In genomic region chr1:156897078-156897825, GRCh38 we compare ENCODE assay signal across 9 cellular contexts. TPM values are rescaled to one million over a fixed set of nuclear protein-coding genes. Genes with fewer than 3 reads are reported as not detected.
A peak's percentile ranks its signal among the peaks of the same experiment; 100 is the strongest.
DNase-seq lines count a peak whose midpoint lies in the region; ATAC-seq and TF ChIP-seq lines count a peak whose summit lies in the region.
"Had no signal": no experiment of that assay in that cellular context is flagged by ENCODE, and none has a peak within 500 bp of the region (broad histone marks: within the 10 kb centered on the region; RNA-seq: fewer than 3 reads in every experiment).

No MANE protein-coding gene starts in this region.

- intact Hi-C loops in activated T-helper 1 cell treated with anti-CD3 and anti-CD28 coated beads, Interleukin-12 subunit alpha, Interleukin-12 subunit beta, Interleukin-2, Interleukin-4 antibody, amounts not matched to agents 30 ng/mL and 10 ng/mL and 1 ng/mL, durations not matched to agents 14 hours and 24 hours and 36 hours (cut with micrococcal nuclease), result no loop called here

- H3K4me2 ChIP-seq in skeletal muscle satellite cell (ENCODE audit: low read length), result peak overlapping the region; percentile 68

- H3K9me3 Mint-ChIP-seq in activated T-helper 1 cell treated with anti-CD3 and anti-CD28 coated beads, Interleukin-12 subunit alpha, Interleukin-12 subunit beta, Interleukin-2, Interleukin-4 antibody, amounts not matched to agents 30 ng/mL and 10 ng/mL and 1 ng/mL, durations not matched to agents 14 hours and 24 hours and 36 hours, result no peaks in the 10 kb centered on the region

- H3K27ac ChIP-seq in RWPE2 (ENCODE audit: poor library complexity, severe bottlenecking), result peak overlapping the region; percentile 97

- H3K27me3 ChIP-seq in RWPE2 (ENCODE audit: insufficient read depth, poor library complexity, severe bottlenecking) (no peaks in the 10 kb centered on the region), skeletal muscle satellite cell (ENCODE audit: control insufficient read depth, insufficient read depth, low read length) (peaks cover 11% of the 10 kb centered on the region)

- H3K36me3 ChIP-seq in RWPE2 (ENCODE audit: low read depth), result no peaks in the 10 kb centered on the region
- H3K36me3 ChIP-seq in skeletal muscle satellite cell (ENCODE audit: insufficient read depth, low read length), result no peaks in the 10 kb centered on the region

- no peak overlapping the region for H3K27ac Mint-ChIP-seq in activated T-helper 1 cell treated with anti-CD3 and anti-CD28 coated beads, Interleukin-12 subunit alpha, Interleukin-12 subunit beta, Interleukin-2, Interleukin-4 antibody, amounts not matched to agents 30 ng/mL and 10 ng/mL and 1 ng/mL, durations not matched to agents 14 hours and 24 hours and 36 hours
- H3K27ac Mint-ChIP-seq: activated naive CD8-positive, alpha-beta T cell had no signal

- peaks cover 6% of the 10 kb centered on the region for H3K4me1 Mint-ChIP-seq in activated T-helper 1 cell treated with anti-CD3 and anti-CD28 coated beads, Interleukin-12 subunit alpha, Interleukin-12 subunit beta, Interleukin-2, Interleukin-4 antibody, amounts not matched to agents 30 ng/mL and 10 ng/mL and 1 ng/mL, durations not matched to agents 14 hours and 24 hours and 36 hours (ENCODE audit: low read depth)

- H3K4me3 ChIP-seq in RWPE2 (ENCODE audit: severe bottlenecking) (no peak overlapping the region), fibroblast of pulmonary artery (replicated peaks; ENCODE audit: low read depth, low read length) (peak overlapping the region; percentile 24), skeletal muscle satellite cell (ENCODE audit: low read length) (peak overlapping the region; percentile 30)

- peaks cover 35% of the 10 kb centered on the region for H3K4me1 ChIP-seq in RWPE2 (ENCODE audit: insufficient read depth, poor library complexity, severe bottlenecking)
- H3K4me1 ChIP-seq in skeletal muscle satellite cell (ENCODE audit: control insufficient read depth, insufficient read depth, low read length), result peaks cover 34% of the 10 kb centered on the region

- no peaks in the 10 kb centered on the region for H3K9me3 ChIP-seq in RWPE2 (ENCODE audit: severe bottlenecking)
- no peaks in the 10 kb centered on the region for H3K9me3 ChIP-seq in skeletal muscle satellite cell (replicated peaks; ENCODE audit: low read length)

- H3K27me3 Mint-ChIP-seq in activated T-helper 1 cell treated with anti-CD3 and anti-CD28 coated beads, Interleukin-12 subunit alpha, Interleukin-12 subunit beta, Interleukin-2, Interleukin-4 antibody, amounts not matched to agents 30 ng/mL and 10 ng/mL and 1 ng/mL, durations not matched to agents 14 hours and 24 hours and 36 hours (ENCODE audit: insufficient read depth), result peaks cover 38% of the 10 kb centered on the region

- DNase-seq in GM03348 (ENCODE audit: low spot score) (peak; percentile 86), RWPE2 (ENCODE audit: low spot score) (no peak), fibroblast of pulmonary artery (ENCODE audit: low read depth) (peak; percentile 57), superior temporal gyrus (ENCODE audit: extremely low spot score) (no peak)
- no peak for DNase-seq in activated effector memory CD4-positive, alpha-beta T cell treated with Interleukin-2 at 50 U/mL for 16 hours
- DNase-seq in activated T-helper 1 cell treated with anti-CD3 and anti-CD28 coated beads, Interleukin-12 subunit alpha, Interleukin-12 subunit beta, Interleukin-2, Interleukin-4 antibody, amounts not matched to agents 30 ng/mL and 10 ng/mL and 1 ng/mL, durations not matched to agents 14 hours and 24 hours and 36 hours (ENCODE audit: low spot score), result no peak
- DNase-seq in stimulated activated CD4-positive, alpha-beta T cell treated with anti-CD3 and anti-CD28 coated beads, Interleukin-4, amount 100 ng/mL, for 24 hours, result no peak

- H3K9ac ChIP-seq in skeletal muscle satellite cell (ENCODE audit: low read depth, low read length), result peak overlapping the region; percentile 29

- peak; percentile 46 for ATAC-seq in RWPE2 (ENCODE audit: low read depth)

- no peak overlapping the region for H3K4me3 Mint-ChIP-seq in activated T-helper 1 cell treated with anti-CD3 and anti-CD28 coated beads, Interleukin-12 subunit alpha, Interleukin-12 subunit beta, Interleukin-2, Interleukin-4 antibody, amounts not matched to agents 30 ng/mL and 10 ng/mL and 1 ng/mL, durations not matched to agents 14 hours and 24 hours and 36 hours
- H3K4me3 Mint-ChIP-seq: activated naive CD8-positive, alpha-beta T cell had no signal

- no peak for TF ChIP-seq CTCF in RWPE2 (IDR thresholded peaks at IDR 0.05; ENCODE audit: poor library complexity, severe bottlenecking)
- TF ChIP-seq CTCF in fibroblast of pulmonary artery (IDR thresholded peaks at IDR 0.05; ENCODE audit: low read length, missing control alignments), result no peak

- no peaks in the 10 kb centered on the region for H3K36me3 Mint-ChIP-seq in activated T-helper 1 cell treated with anti-CD3 and anti-CD28 coated beads, Interleukin-12 subunit alpha, Interleukin-12 subunit beta, Interleukin-2, Interleukin-4 antibody, amounts not matched to agents 30 ng/mL and 10 ng/mL and 1 ng/mL, durations not matched to agents 14 hours and 24 hours and 36 hours (ENCODE audit: low read depth)
- H3K36me3 Mint-ChIP-seq: activated naive CD8-positive, alpha-beta T cell had no signal

RNA-seq across cellular contexts. Expression of gene PEAR1, which starts 3.7 kb away (rescaled TPM):
- 0.22 and 1.8 TPM in 2 replicates for total RNA-seq in skeletal muscle satellite cell (2012; rRNA removed)
- total RNA-seq in activated T-helper 1 cell treated with anti-CD3 and anti-CD28 coated beads, Interleukin-12 subunit alpha, Interleukin-12 subunit beta, Interleukin-2, Interleukin-4 antibody, amounts not matched to agents 30 ng/mL and 10 ng/mL and 1 ng/mL, durations not matched to agents 14 hours and 24 hours and 36 hours, result 0.36 and 0.51 TPM in 2 replicates

RNA-seq across cellular contexts. Expression of gene LRRC71, which starts 23.2 kb away (rescaled TPM):
- not detected in 2 replicates for total RNA-seq in skeletal muscle satellite cell (2012; rRNA removed)
- not detected in 2 replicates for total RNA-seq in activated T-helper 1 cell treated with anti-CD3 and anti-CD28 coated beads, Interleukin-12 subunit alpha, Interleukin-12 subunit beta, Interleukin-2, Interleukin-4 antibody, amounts not matched to agents 30 ng/mL and 10 ng/mL and 1 ng/mL, durations not matched to agents 14 hours and 24 hours and 36 hours

RNA-seq across cellular contexts. Expression of gene NTRK1, which starts 36.6 kb away (rescaled TPM):
- under 0.01 TPM in 1 of 2 replicates, not detected in the other for total RNA-seq in skeletal muscle satellite cell (2012; rRNA removed)
- total RNA-seq in activated T-helper 1 cell treated with anti-CD3 and anti-CD28 coated beads, Interleukin-12 subunit alpha, Interleukin-12 subunit beta, Interleukin-2, Interleukin-4 antibody, amounts not matched to agents 30 ng/mL and 10 ng/mL and 1 ng/mL, durations not matched to agents 14 hours and 24 hours and 36 hours, result 49.1 and 49.8 TPM in 2 replicates

RNA-seq across cellular contexts. Expression of gene INSRR, which starts 38.3 kb away (rescaled TPM):
- not detected in 2 replicates for total RNA-seq in skeletal muscle satellite cell (2012; rRNA removed)
- total RNA-seq in activated T-helper 1 cell treated with anti-CD3 and anti-CD28 coated beads, Interleukin-12 subunit alpha, Interleukin-12 subunit beta, Interleukin-2, Interleukin-4 antibody, amounts not matched to agents 30 ng/mL and 10 ng/mL and 1 ng/mL, durations not matched to agents 14 hours and 24 hours and 36 hours, result 0.65 and 0.78 TPM in 2 replicates

Comparison
In these comparisons a context has a peak if more than half of its experiments do, and no peak if none do; other contexts are left out.
1. DNase-seq: peak in GM03348 (single experiment) and fibroblast of pulmonary artery (single experiment); none in RWPE2 (single experiment), activated effector memory CD4-positive, alpha-beta T cell treated with Interleukin-2 at 50 U/mL for 16 hours (single experiment), activated T-helper 1 cell treated with anti-CD3 and anti-CD28 coated beads, Interleukin-12 subunit alpha, Interleukin-12 subunit beta, Interleukin-2, Interleukin-4 antibody, amounts not matched to agents 30 ng/mL and 10 ng/mL and 1 ng/mL, durations not matched to agents 14 hours and 24 hours and 36 hours (single experiment), superior temporal gyrus (single experiment) and stimulated activated CD4-positive, alpha-beta T cell treated with anti-CD3 and anti-CD28 coated beads, Interleukin-4, amount 100 ng/mL, for 24 hours (single experiment).